In the genomic region with DNA sequence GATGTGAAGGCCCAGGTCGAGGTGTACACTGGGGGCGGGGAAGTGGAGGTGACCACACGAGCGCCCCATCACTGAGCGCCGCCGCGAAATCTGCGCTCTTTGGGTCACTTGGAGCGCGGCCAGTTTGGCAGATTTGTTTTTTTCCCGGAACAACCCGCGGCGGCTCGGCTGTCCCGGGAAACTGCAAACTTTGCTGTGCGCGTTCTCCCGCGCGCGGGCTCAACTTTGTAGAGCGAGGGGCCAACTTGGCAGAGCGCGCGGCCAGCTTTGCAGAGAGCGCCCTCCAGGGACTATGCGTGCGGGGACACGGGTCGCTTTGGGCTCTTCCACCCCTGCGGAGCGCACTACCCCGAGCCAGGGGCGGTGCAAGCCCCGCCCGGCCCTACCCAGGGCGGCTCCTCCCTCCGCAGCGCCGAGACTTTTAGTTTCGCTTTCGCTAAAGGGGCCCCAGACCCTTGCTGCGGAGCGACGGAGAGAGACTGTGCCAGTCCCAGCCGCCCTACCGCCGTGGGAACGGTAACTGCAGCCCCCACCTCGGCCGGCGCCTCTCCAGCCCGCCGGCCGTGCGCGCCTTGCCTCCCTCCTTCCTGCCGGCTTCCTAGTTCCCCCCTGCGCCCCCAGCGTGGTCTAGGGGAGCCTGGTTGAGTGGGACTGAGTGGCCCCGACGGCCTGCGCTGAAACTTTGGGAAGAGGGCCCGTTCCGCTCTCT, we compare ENCODE assay signal across 1 cellular context.
TF ChIP-seq lines count a peak whose summit lies in the region.

CASP7 (plus strand) TSS at position 450 of the 709 bp plus-strand sequence. CDS start 17,582 bp downstream, outside the sequence.

TF ChIP-seq in GM12878, 131 proteins besides CTCF, POLR2A, EP300 and RAD21 (continued from another document):
- TF ChIP-seq, protein P1, sequence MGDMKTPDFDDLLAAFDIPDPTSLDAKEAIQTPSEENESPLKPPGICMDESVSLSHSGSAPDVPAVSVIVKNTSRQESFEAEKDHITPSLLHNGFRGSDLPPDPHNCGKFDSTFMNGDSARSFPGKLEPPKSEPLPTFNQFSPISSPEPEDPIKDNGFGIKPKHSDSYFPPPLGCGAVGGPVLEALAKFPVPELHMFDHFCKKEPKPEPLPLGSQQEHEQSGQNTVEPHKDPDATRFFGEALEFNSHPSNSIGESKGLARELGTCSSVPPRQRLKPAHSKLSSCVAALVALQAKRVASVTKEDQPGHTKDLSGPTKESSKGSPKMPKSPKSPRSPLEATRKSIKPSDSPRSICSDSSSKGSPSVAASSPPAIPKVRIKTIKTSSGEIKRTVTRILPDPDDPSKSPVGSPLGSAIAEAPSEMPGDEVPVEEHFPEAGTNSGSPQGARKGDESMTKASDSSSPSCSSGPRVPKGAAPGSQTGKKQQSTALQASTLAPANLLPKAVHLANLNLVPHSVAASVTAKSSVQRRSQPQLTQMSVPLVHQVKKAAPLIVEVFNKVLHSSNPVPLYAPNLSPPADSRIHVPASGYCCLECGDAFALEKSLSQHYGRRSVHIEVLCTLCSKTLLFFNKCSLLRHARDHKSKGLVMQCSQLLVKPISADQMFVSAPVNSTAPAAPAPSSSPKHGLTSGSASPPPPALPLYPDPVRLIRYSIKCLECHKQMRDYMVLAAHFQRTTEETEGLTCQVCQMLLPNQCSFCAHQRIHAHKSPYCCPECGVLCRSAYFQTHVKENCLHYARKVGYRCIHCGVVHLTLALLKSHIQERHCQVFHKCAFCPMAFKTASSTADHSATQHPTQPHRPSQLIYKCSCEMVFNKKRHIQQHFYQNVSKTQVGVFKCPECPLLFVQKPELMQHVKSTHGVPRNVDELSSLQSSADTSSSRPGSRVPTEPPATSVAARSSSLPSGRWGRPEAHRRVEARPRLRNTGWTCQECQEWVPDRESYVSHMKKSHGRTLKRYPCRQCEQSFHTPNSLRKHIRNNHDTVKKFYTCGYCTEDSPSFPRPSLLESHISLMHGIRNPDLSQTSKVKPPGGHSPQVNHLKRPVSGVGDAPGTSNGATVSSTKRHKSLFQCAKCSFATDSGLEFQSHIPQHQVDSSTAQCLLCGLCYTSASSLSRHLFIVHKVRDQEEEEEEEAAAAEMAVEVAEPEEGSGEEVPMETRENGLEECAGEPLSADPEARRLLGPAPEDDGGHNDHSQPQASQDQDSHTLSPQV (IDR thresholded peaks at IDR 0.05), result no peak
- TF ChIP-seq CEBPB (IDR thresholded peaks at IDR 0.05; ENCODE audit: borderline replicate concordance in 1 of 2, low read depth in 2 of 2, low read length in 2 of 2), result no peak
- TF ChIP-seq, protein P2, sequence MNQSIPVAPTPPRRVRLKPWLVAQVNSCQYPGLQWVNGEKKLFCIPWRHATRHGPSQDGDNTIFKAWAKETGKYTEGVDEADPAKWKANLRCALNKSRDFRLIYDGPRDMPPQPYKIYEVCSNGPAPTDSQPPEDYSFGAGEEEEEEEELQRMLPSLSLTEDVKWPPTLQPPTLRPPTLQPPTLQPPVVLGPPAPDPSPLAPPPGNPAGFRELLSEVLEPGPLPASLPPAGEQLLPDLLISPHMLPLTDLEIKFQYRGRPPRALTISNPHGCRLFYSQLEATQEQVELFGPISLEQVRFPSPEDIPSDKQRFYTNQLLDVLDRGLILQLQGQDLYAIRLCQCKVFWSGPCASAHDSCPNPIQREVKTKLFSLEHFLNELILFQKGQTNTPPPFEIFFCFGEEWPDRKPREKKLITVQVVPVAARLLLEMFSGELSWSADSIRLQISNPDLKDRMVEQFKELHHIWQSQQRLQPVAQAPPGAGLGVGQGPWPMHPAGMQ (IDR thresholded peaks at IDR 0.05; ENCODE audit: borderline replicate concordance), result no peak
- TF ChIP-seq, protein P3, sequence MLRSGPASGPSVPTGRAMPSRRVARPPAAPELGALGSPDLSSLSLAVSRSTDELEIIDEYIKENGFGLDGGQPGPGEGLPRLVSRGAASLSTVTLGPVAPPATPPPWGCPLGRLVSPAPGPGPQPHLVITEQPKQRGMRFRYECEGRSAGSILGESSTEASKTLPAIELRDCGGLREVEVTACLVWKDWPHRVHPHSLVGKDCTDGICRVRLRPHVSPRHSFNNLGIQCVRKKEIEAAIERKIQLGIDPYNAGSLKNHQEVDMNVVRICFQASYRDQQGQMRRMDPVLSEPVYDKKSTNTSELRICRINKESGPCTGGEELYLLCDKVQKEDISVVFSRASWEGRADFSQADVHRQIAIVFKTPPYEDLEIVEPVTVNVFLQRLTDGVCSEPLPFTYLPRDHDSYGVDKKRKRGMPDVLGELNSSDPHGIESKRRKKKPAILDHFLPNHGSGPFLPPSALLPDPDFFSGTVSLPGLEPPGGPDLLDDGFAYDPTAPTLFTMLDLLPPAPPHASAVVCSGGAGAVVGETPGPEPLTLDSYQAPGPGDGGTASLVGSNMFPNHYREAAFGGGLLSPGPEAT (IDR thresholded peaks at IDR 0.05; ENCODE audit: low read depth), result no peak
- TF ChIP-seq, protein P4, sequence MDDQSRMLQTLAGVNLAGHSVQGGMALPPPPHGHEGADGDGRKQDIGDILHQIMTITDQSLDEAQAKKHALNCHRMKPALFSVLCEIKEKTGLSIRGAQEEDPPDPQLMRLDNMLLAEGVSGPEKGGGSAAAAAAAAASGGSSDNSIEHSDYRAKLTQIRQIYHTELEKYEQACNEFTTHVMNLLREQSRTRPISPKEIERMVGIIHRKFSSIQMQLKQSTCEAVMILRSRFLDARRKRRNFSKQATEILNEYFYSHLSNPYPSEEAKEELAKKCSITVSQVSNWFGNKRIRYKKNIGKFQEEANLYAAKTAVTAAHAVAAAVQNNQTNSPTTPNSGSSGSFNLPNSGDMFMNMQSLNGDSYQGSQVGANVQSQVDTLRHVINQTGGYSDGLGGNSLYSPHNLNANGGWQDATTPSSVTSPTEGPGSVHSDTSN (IDR thresholded peaks at IDR 0.05; ENCODE audit: insufficient replicate concordance, low read depth, low read length), result no peak
- TF ChIP-seq FOXK2 (IDR thresholded peaks at IDR 0.05), result no peak
- no peak for TF ChIP-seq USF2 (IDR thresholded peaks at IDR 0.05; ENCODE audit: borderline replicate concordance, low read depth, low read length)
